Comparison of ENCODE assay signal across 1 cellular context in genomic region chr17:50316016-50316587, GRCh38.
A peak's percentile ranks its signal among the peaks of the same experiment; 100 is the strongest.
TF ChIP-seq lines count a peak whose summit lies in the region.

No MANE protein-coding gene starts in this region.

TF ChIP-seq in GM12878, 131 proteins besides CTCF, POLR2A, EP300 and RAD21:
- TF ChIP-seq NKRF (conservative IDR thresholded peaks at IDR 0.05) (no peak), ZNF687 (IDR thresholded peaks at IDR 0.05) (peak; percentile 11; the same call in 1 of the 2 replicates), IKZF2 (IDR thresholded peaks at IDR 0.05) (peak; percentile 22 to 46; a peak in 2 of 4 replicates), CHD2 (IDR thresholded peaks at IDR 0.05; ENCODE audit: borderline replicate concordance, low read depth, low read length) (no peak), HDAC2 (IDR thresholded peaks at IDR 0.05) (no peak), KAT2A (conservative IDR thresholded peaks at IDR 0.05; ENCODE audit: control insufficient read depth, low read depth, low read length) (no peak), HCFC1 (IDR thresholded peaks at IDR 0.05; ENCODE audit: low read length) (no peak), PAX5 (IDR thresholded peaks at IDR 0.05; ENCODE audit: borderline replicate concordance, low read depth, low read length) (peak; percentile 52; the same call in 1 of the 2 replicates), NBN (IDR thresholded peaks at IDR 0.05) (no peak), KLF5 (IDR thresholded peaks at IDR 0.05; ENCODE audit: partially characterized antibody) (no peak), SUPT20H (IDR thresholded peaks at IDR 0.05; ENCODE audit: borderline replicate concordance, control insufficient read depth, low read depth, low read length) (no peak), E2F4 (IDR thresholded peaks at IDR 0.05; ENCODE audit: low read depth, low read length) (no peak), BCLAF1 (IDR thresholded peaks at IDR 0.05) (no peak), ZNF217 (IDR thresholded peaks at IDR 0.05) (no peak), PKNOX1 (IDR thresholded peaks at IDR 0.05) (no peak), BCL11A (IDR thresholded peaks at IDR 0.05; ENCODE audit: low read depth, low read length) (peak; percentile 12; the same call in 1 of the 2 replicates), NR2C2 (IDR thresholded peaks at IDR 0.05; ENCODE audit: borderline replicate concordance, control insufficient read depth, insufficient read length, low read depth) (no peak), MTA2 (IDR thresholded peaks at IDR 0.05; ENCODE audit: low read depth) (peak; percentile 49; the same call in 1 of the 2 replicates), SPI1 (IDR thresholded peaks at IDR 0.05; ENCODE audit: borderline replicate concordance, insufficient read depth, low read depth, low read length) (no peak), STAT3 (IDR thresholded peaks at IDR 0.05; ENCODE audit: low read depth, low read length) (no peak)
